Comparison of ENCODE assay signal across 8 cellular contexts in genomic region chr7:21946228-21946709, GRCh38. TPM values are rescaled to one million over a fixed set of nuclear protein-coding genes. Genes with fewer than 3 reads are reported as not detected.
DNase-seq lines count a peak whose midpoint lies in the region; ATAC-seq, FAIRE-seq and TF ChIP-seq lines count a peak whose summit lies in the region.

No MANE protein-coding gene starts in this region.

- dilution Hi-C loops in keratinocyte (cut with MboI; ENCODE audit: extremely low pct_ligation_motif_present, low sequenced_read_pairs), result no loop called here

- peak overlapping the region; percentile 98 for H3K4me2 ChIP-seq in keratinocyte (ENCODE audit: control insufficient read depth, extremely low read depth, insufficient read depth, low read depth, low read length)

- H3K4me3 ChIP-seq in keratinocyte (ENCODE audit: control insufficient read depth in 2 of 3, extremely low read depth in 1 of 3, insufficient read depth in 2 of 3, low read depth in 1 of 3, low read length in 3 of 3) (peak overlapping the region; percentile 71 to 96 (median 88)), thoracic aorta (peak overlapping the region; percentile 75)

- peaks cover 8% of the 10 kb centered on the region for H3K79me2 ChIP-seq in keratinocyte (ENCODE audit: control insufficient read depth, insufficient read depth, low read length)

- intact Hi-C loops in activated T-helper 1 cell treated with anti-CD3 and anti-CD28 coated beads, Interleukin-12 subunit alpha, Interleukin-12 subunit beta, Interleukin-2, Interleukin-4 antibody, amounts not matched to agents 30 ng/mL and 10 ng/mL and 1 ng/mL, durations not matched to agents 14 hours and 24 hours and 36 hours (cut with micrococcal nuclease), result loop anchor here (10.0 kb wide), 3 partner anchors 181 to 1069 kb away; partner anchors contain the start of gene HYCC1

- H3K9me1 ChIP-seq in keratinocyte (ENCODE audit: control insufficient read depth, extremely low read depth, insufficient read depth, low read length), result no peaks in the 10 kb centered on the region

- H3K27me3 ChIP-seq in keratinocyte (ENCODE audit: control insufficient read depth, extremely low read depth, insufficient read depth, low read length) (no peaks in the 10 kb centered on the region), thoracic aorta (replicated peaks; ENCODE audit: insufficient read depth) (no peaks in the 10 kb centered on the region)

- ATAC-seq in thoracic aorta (ENCODE audit: insufficient number of reproducible peaks, low FRiP score, low read depth), result no peak
- no peak for ATAC-seq in activated CD4-positive, CD25-positive, alpha-beta regulatory T cell treated with anti-CD3 and anti-CD28 coated beads, Interleukin-2, amount 50 U/mL, for 24 hours

- H3K27ac ChIP-seq in keratinocyte (ENCODE audit: control insufficient read depth, insufficient read depth, low read length) (peak overlapping the region; percentile 94), thoracic aorta (no peak overlapping the region)

- H3K36me3 Mint-ChIP-seq in activated T-cell treated with anti-CD3 and anti-CD28 coated beads, Interleukin-2, amount 50 U/mL, for 24 hours (ENCODE audit: low read depth), result peaks cover 35% of the 10 kb centered on the region
- H3K36me3 Mint-ChIP-seq in activated T-helper 1 cell treated with anti-CD3 and anti-CD28 coated beads, Interleukin-12 subunit alpha, Interleukin-12 subunit beta, Interleukin-2, Interleukin-4 antibody, amounts not matched to agents 30 ng/mL and 10 ng/mL and 1 ng/mL, durations not matched to agents 14 hours and 24 hours and 36 hours (ENCODE audit: low read depth), result peaks cover 14% of the 10 kb centered on the region

- TF ChIP-seq CTCF in keratinocyte (optimal IDR thresholded peaks at IDR 0.05 in 1 of 3, IDR thresholded peaks at IDR 0.05 in 1 of 3, conservative IDR thresholded peaks at IDR 0.05 in 1 of 3; ENCODE audit: extremely low read depth in 1 of 3, insufficient read depth in 2 of 3, low read length in 3 of 3), result no peak
- TF ChIP-seq CTCF in thoracic aorta (IDR thresholded peaks at IDR 0.05), result no peak

- H3K36me3 ChIP-seq in keratinocyte (ENCODE audit: control insufficient read depth in 2 of 2, extremely low read depth in 1 of 2, insufficient read depth in 2 of 2, low read length in 2 of 2), result no peaks in the 10 kb centered on the region
- no peaks in the 10 kb centered on the region for H3K36me3 ChIP-seq in thoracic aorta

- H3K4me1 Mint-ChIP-seq in activated T-cell treated with anti-CD3 and anti-CD28 coated beads, Interleukin-2, amount 50 U/mL, for 24 hours (ENCODE audit: low read depth), result peaks cover 62% of the 10 kb centered on the region
- peaks cover 62% of the 10 kb centered on the region for H3K4me1 Mint-ChIP-seq in activated T-helper 1 cell treated with anti-CD3 and anti-CD28 coated beads, Interleukin-12 subunit alpha, Interleukin-12 subunit beta, Interleukin-2, Interleukin-4 antibody, amounts not matched to agents 30 ng/mL and 10 ng/mL and 1 ng/mL, durations not matched to agents 14 hours and 24 hours and 36 hours (ENCODE audit: low read depth)

- H4K20me1 ChIP-seq in keratinocyte (ENCODE audit: control insufficient read depth, extremely low read depth, insufficient read depth, low read length), result no peaks in the 10 kb centered on the region

- H2AFZ ChIP-seq in keratinocyte (ENCODE audit: control insufficient read depth, low read length), result no peak overlapping the region

- peak overlapping the region; percentile 86 for H3K4me3 Mint-ChIP-seq in activated T-cell treated with anti-CD3 and anti-CD28 coated beads, Interleukin-2, amount 50 U/mL, for 24 hours
- H3K4me3 Mint-ChIP-seq in activated T-helper 1 cell treated with anti-CD3 and anti-CD28 coated beads, Interleukin-12 subunit alpha, Interleukin-12 subunit beta, Interleukin-2, Interleukin-4 antibody, amounts not matched to agents 30 ng/mL and 10 ng/mL and 1 ng/mL, durations not matched to agents 14 hours and 24 hours and 36 hours, result peak overlapping the region; percentile 94

- FAIRE-seq in keratinocyte (lab: Jason Lieb, UNC) (peak; percentile 59), urothelium cell line (lab: Jason Lieb, UNC) (no peak)

- peaks cover 4% of the 10 kb centered on the region for H3K27me3 Mint-ChIP-seq in activated T-cell treated with anti-CD3 and anti-CD28 coated beads, Interleukin-2, amount 50 U/mL, for 24 hours
- peaks cover 16% of the 10 kb centered on the region for H3K27me3 Mint-ChIP-seq in activated T-helper 1 cell treated with anti-CD3 and anti-CD28 coated beads, Interleukin-12 subunit alpha, Interleukin-12 subunit beta, Interleukin-2, Interleukin-4 antibody, amounts not matched to agents 30 ng/mL and 10 ng/mL and 1 ng/mL, durations not matched to agents 14 hours and 24 hours and 36 hours (ENCODE audit: insufficient read depth)

- H3K9me3 Mint-ChIP-seq in activated T-cell treated with anti-CD3 and anti-CD28 coated beads, Interleukin-2, amount 50 U/mL, for 24 hours, result no peaks in the 10 kb centered on the region
- no peaks in the 10 kb centered on the region for H3K9me3 Mint-ChIP-seq in activated T-helper 1 cell treated with anti-CD3 and anti-CD28 coated beads, Interleukin-12 subunit alpha, Interleukin-12 subunit beta, Interleukin-2, Interleukin-4 antibody, amounts not matched to agents 30 ng/mL and 10 ng/mL and 1 ng/mL, durations not matched to agents 14 hours and 24 hours and 36 hours

- H3K4me1 ChIP-seq in keratinocyte (ENCODE audit: control insufficient read depth, extremely low read depth, insufficient read depth, low read length) (peaks cover 31% of the 10 kb centered on the region), thoracic aorta (ENCODE audit: control insufficient read depth in 1 of 2, low read depth in 2 of 2) (peaks cover 0 to 16% of the 10 kb centered on the region in 2 donors)

- H3K9ac ChIP-seq in keratinocyte (ENCODE audit: control insufficient read depth, extremely low read depth, insufficient read depth, low read length), result peak overlapping the region; percentile 90

- no peak for DNase-seq in activated T-cell treated with anti-CD3 and anti-CD28 coated beads, Interleukin-2, amount 50 U/mL, for 24 hours
- DNase-seq in activated T-cell treated with anti-CD3 and anti-CD28 coated beads for 4 hours, result no peak
- no peak for DNase-seq in activated T-helper 1 cell treated with anti-CD3 and anti-CD28 coated beads, Interleukin-12 subunit alpha, Interleukin-12 subunit beta, Interleukin-2, Interleukin-4 antibody, amounts not matched to agents 30 ng/mL and 10 ng/mL and 1 ng/mL, durations not matched to agents 14 hours and 24 hours and 36 hours (ENCODE audit: low spot score)
- DNase-seq in keratinocyte (ENCODE audit: low read depth, low spot score), result no peak
- no peak for DNase-seq in thoracic aorta (ENCODE audit: low spot score)
- DNase-seq in amniotic stem cell (lab: John Stamatoyannopoulos, UW), result no peak
- DNase-seq in urothelium cell line (ENCODE audit: low spot score), result no peak

- H3K27ac Mint-ChIP-seq in activated T-cell treated with anti-CD3 and anti-CD28 coated beads, Interleukin-2, amount 50 U/mL, for 24 hours, result peak overlapping the region; percentile 95
- H3K27ac Mint-ChIP-seq in activated T-helper 1 cell treated with anti-CD3 and anti-CD28 coated beads, Interleukin-12 subunit alpha, Interleukin-12 subunit beta, Interleukin-2, Interleukin-4 antibody, amounts not matched to agents 30 ng/mL and 10 ng/mL and 1 ng/mL, durations not matched to agents 14 hours and 24 hours and 36 hours, result peak overlapping the region; percentile 95

- H3K9me3 ChIP-seq in keratinocyte (ENCODE audit: control insufficient read depth, low read depth, low read length) (no peaks in the 10 kb centered on the region), thoracic aorta (no peaks in the 10 kb centered on the region)

RNA-seq across cellular contexts. Expression of gene CDCA7L, which starts 0.6 kb away (rescaled TPM):
- total RNA-seq in activated T-helper 1 cell treated with anti-CD3 and anti-CD28 coated beads, Interleukin-12 subunit alpha, Interleukin-12 subunit beta, Interleukin-2, Interleukin-4 antibody, amounts not matched to agents 30 ng/mL and 10 ng/mL and 1 ng/mL, durations not matched to agents 14 hours and 24 hours and 36 hours, result 102 and 113 TPM in 2 replicates
- 11.8 to 31.8 TPM (median 30.0 TPM) in 3 replicates for polyA plus RNA-seq in keratinocyte
- polyA plus RNA-seq in keratinocyte (2011; ENCODE audit: low read depth), result 10.3 TPM
- polyA plus RNA-seq in keratinocyte (2011; cell fraction: cytosol; rRNA removed), result 18.4 and 24.2 TPM in 2 replicates
- 18.6 and 19.7 TPM in 2 replicates for polyA plus RNA-seq in keratinocyte (2011; cell fraction: nucleus; rRNA removed)
- 5.9 and 22.2 TPM in 2 replicates for polyA plus RNA-seq in keratinocyte (2012; ENCODE audit: low replicate concordance)
- 12.9 to 66.0 TPM (median 44.4 TPM) in 3 replicates for polyA minus RNA-seq in keratinocyte
- polyA minus RNA-seq in keratinocyte (2011; cell fraction: cytosol; rRNA and poly(A)+ RNA removed), result 19.2 TPM
- 11.8 and 19.8 TPM in 2 replicates for polyA minus RNA-seq in keratinocyte (2011; cell fraction: nucleus; rRNA and poly(A)+ RNA removed)
- 10 to 100 TPM in 1 of 2 donors, 1 to 10 TPM in 1; 2.5 to 13.9 TPM for total RNA-seq in thoracic aorta
